ENCODE assay signal across 1 cellular context in the genomic region with DNA sequence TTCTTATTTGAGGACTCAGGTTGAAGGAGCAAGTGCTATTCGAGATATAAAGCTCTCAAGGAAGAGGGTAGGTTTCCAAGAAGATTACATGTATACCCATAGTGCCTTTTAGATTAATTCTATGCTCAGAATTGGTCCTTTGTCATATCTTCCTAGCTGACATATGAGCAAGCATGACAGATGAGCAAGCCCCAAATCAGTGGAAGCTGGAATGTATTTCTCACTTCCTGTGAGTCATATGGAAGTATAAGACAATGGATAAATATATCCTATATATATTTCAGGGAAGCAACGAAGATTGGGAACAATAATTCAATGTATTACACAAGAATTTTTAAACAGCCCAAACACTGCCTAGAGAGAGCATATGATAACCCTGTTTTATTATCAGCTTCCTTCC.
A peak's percentile ranks its signal among the peaks of the same experiment; 100 is the strongest.
TF ChIP-seq lines count a peak whose summit lies in the region.

No MANE protein-coding gene starts in this region.

TF ChIP-seq in HCT116, 20 proteins besides CTCF, POLR2A, EP300 and RAD21 (continued from another document):
- TF ChIP-seq, protein P1, sequence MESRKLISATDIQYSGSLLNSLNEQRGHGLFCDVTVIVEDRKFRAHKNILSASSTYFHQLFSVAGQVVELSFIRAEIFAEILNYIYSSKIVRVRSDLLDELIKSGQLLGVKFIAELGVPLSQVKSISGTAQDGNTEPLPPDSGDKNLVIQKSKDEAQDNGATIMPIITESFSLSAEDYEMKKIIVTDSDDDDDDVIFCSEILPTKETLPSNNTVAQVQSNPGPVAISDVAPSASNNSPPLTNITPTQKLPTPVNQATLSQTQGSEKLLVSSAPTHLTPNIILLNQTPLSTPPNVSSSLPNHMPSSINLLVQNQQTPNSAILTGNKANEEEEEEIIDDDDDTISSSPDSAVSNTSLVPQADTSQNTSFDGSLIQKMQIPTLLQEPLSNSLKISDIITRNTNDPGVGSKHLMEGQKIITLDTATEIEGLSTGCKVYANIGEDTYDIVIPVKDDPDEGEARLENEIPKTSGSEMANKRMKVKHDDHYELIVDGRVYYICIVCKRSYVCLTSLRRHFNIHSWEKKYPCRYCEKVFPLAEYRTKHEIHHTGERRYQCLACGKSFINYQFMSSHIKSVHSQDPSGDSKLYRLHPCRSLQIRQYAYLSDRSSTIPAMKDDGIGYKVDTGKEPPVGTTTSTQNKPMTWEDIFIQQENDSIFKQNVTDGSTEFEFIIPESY (IDR thresholded peaks at IDR 0.05; ENCODE audit: extremely low read depth, insufficient replicate concordance, low read length), result no peak
- TF ChIP-seq EZH2phosphoT487 (IDR thresholded peaks at IDR 0.05; ENCODE audit: borderline replicate concordance) (no peak), CBX3 (IDR thresholded peaks at IDR 0.05; ENCODE audit: low read depth) (peak; percentile 41; the same call in 1 of the 2 replicates), ZFX (IDR thresholded peaks at IDR 0.05) (no peak), ZNF274 (IDR thresholded peaks at IDR 0.05; ENCODE audit: low read depth, low read length) (no peak), CEBPB (IDR thresholded peaks at IDR 0.05; ENCODE audit: low read depth) (0 out of 2 replicates have a peak, but pooled peaks have one; percentile 29), EZH2 (IDR thresholded peaks at IDR 0.05) (no peak)
TF ChIP-seq in HCT116: peak in this region for 5.
